ENCODE assay signal across 24 cellular contexts in the genomic region with DNA sequence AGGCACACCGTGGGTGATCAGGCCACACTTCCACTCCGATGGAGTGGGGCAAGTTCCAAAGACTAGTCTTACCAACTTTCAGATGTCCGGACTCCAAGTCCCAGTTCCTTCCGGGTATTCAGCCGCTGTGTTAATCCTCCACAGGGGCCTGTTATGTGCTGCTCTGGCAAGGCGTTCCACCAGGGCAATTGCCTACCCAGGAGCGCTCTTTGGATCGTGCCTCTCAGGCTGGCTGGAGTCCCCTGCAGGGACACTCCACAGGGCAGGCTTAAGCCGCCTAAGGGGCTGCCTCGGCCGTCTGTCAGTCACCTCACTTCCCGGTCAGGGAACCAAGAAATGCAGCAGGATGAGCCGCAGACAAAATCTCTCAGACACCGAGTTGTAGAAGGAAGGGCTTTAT.
"Had no signal": no experiment of that assay in that cellular context is flagged by ENCODE, and none has a peak within 500 bp of the region (broad histone marks: within the 10 kb centered on the region; RNA-seq: fewer than 3 reads in every experiment).

No MANE protein-coding gene starts in this region.

- H3K27ac Mint-ChIP-seq: IgD-negative memory B cell had no signal

- ATAC-seq: K562, Panc1, PC-3 had no signal

- H3K4me3 ChIP-seq: K562 had no signal

- H3K4me1 Mint-ChIP-seq: IgD-negative memory B cell had no signal

- DNase-seq: Kasumi-1; MM.1S; NCI-H1092 treated with DMSO at 0.1 percent for 48 hours; NCI-H1436; NCI-H187; NCI-H2029; NCI-H2081 treated with DMSO at 0.1 percent for 48 hours; NCI-H2171; NCI-H226; NCI-H446; NCI-H510A; NCI-H524 treated with DMSO at 0.1 percent for 48 hours; NCI-H69; NCI-H774; NK-92 treated with Interleukin-12 subunit alpha and Interleukin-12 subunit beta, amount 100 ng/mL, for 24 hours; PC-3; SHP77; SK-N-SH had no signal

- H3K27ac ChIP-seq: HL-60, KMS-11, RWPE1 had no signal

- H3K9me3 ChIP-seq: SK-N-SH had no signal

- H3K4me2 ChIP-seq: KMS-11, SK-N-SH had no signal

- H3K4me3 Mint-ChIP-seq: IgD-negative memory B cell had no signal

- H3K27me3 Mint-ChIP-seq: IgD-negative memory B cell had no signal

- H3K9ac ChIP-seq: KMS-11, SK-N-SH had no signal

- H3K9me3 Mint-ChIP-seq: IgD-negative memory B cell had no signal
